Comparison of ENCODE assay signal across 1 cellular context in genomic region chr9:23821400-23822181, GRCh38.
TF ChIP-seq lines count a peak whose summit lies in the region.

No MANE protein-coding gene starts in this region.

TF ChIP-seq in HEK293, 187 proteins besides CTCF, POLR2A, EP300 and RAD21 (continued from another document):
- TF ChIP-seq PRDM10 (tag by site-specific recombination; IDR thresholded peaks at IDR 0.05) (peak; percentile 48; the same call in 1 of the 2 replicates), KLF8 (tag by site-specific recombination; IDR thresholded peaks at IDR 0.05) (peak; percentile 75; the same call in 1 of the 2 replicates), ZNF433 (tag by site-specific recombination; IDR thresholded peaks at IDR 0.05; ENCODE audit: low read depth) (no peak), ZBTB6 (tag by site-specific recombination; IDR thresholded peaks at IDR 0.05) (no peak), ZNF596 (tag by site-specific recombination; IDR thresholded peaks at IDR 0.05) (no peak), ZNF391 (tag by site-specific recombination; IDR thresholded peaks at IDR 0.05; ENCODE audit: borderline replicate concordance, low read depth) (no peak), ZNF335 (tag by site-specific recombination; conservative IDR thresholded peaks at IDR 0.05) (peak; percentile 65; the same call in 1 of the 2 replicates), MEIS1 (CRISPR knock-in tag; IDR thresholded peaks at IDR 0.05; ENCODE audit: borderline replicate concordance) (no peak), ZNF426 (tag by site-specific recombination; IDR thresholded peaks at IDR 0.05) (no peak)
